In the genomic region with DNA sequence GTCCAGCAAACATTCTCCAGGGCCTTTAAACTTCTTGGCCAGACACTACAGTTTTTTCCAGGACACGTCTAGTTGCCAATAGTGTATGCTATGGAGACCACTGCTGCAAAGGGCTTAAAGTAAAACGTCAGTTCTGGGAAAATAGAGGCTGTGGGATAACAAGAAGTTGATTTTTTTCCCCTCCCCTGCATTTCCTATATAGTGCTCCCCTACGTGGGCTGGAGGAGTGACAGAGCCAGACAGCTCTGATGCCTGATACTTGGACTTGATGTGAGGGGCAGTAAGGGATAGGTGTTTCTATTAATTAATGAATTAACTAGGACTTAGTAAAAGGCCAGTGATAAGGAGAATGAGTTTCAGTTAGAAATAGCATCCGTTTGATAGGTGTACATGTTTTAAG, we compare ENCODE assay signal across 10 cellular contexts. TPM values are rescaled to one million over a fixed set of nuclear protein-coding genes. Genes with fewer than 3 reads are reported as not detected.
DNase-seq lines count a peak whose midpoint lies in the region; ATAC-seq, FAIRE-seq and TF ChIP-seq lines count a peak whose summit lies in the region.
"Had no signal": no experiment of that assay in that cellular context is flagged by ENCODE, and none has a peak within 500 bp of the region (broad histone marks: within the 10 kb centered on the region; RNA-seq: fewer than 3 reads in every experiment).

No MANE protein-coding gene starts in this region.

- no peaks in the 10 kb centered on the region for H3K9me3 Mint-ChIP-seq in progenitor cell of endocrine pancreas (ENCODE audit: low read depth)
- H3K9me3 Mint-ChIP-seq: effector memory CD8-positive, alpha-beta T cell had no signal

- no TSS peak for BruUV-seq in PC-9 (replicated peaks; lab: Mats Ljungman, UMichigan)

- peak overlapping the region; percentile 87 for H3K4me3 Mint-ChIP-seq in progenitor cell of endocrine pancreas (ENCODE audit: low read depth)

- H3K4me3 ChIP-seq in PC-9 (no peak overlapping the region), fibroblast of pulmonary artery (replicated peaks; ENCODE audit: low read depth, low read length) (peak overlapping the region; percentile 96)

- no peak for TF ChIP-seq CTCF in PC-9 (conservative IDR thresholded peaks at IDR 0.05)
- no peak for TF ChIP-seq CTCF in fibroblast of pulmonary artery (IDR thresholded peaks at IDR 0.05; ENCODE audit: low read length, missing control alignments)
- TF ChIP-seq CTCF in progenitor cell of endocrine pancreas (IDR thresholded peaks at IDR 0.05; ENCODE audit: unreplicated experiment) = no peak
- no peak for TF ChIP-seq CTCF in D721Med (IDR thresholded peaks at IDR 0.05; ENCODE audit: insufficient read depth, missing control alignments)

- H3K36me3 Mint-ChIP-seq in progenitor cell of endocrine pancreas (ENCODE audit: insufficient read depth) = peaks cover 2% of the 10 kb centered on the region

- peaks cover 12% of the 10 kb centered on the region for H3K27me3 Mint-ChIP-seq in progenitor cell of endocrine pancreas

- H4K20me1 ChIP-seq in PC-9 (ENCODE audit: insufficient read depth) = 0 out of 2 replicates have a peak, but pooled peaks cover 3% of the 10 kb centered on the region

- no peaks in the 10 kb centered on the region; the same call in 1 of the 2 replicates for H3K36me3 ChIP-seq in PC-9 (ENCODE audit: low read depth)

- H3K4me1 ChIP-seq in PC-9 (replicated peaks; ENCODE audit: insufficient read depth) = peaks cover 34% of the 10 kb centered on the region

- no peaks in the 10 kb centered on the region for H3F3A ChIP-seq in PC-9 (ENCODE audit: insufficient read depth, low read depth)

- H2AFZ ChIP-seq in PC-9 = no peak overlapping the region

- H3K4me2 ChIP-seq in PC-9 = peak overlapping the region; percentile 55

- peaks cover 45% of the 10 kb centered on the region for H3K79me2 ChIP-seq in PC-9 (ENCODE audit: low read depth)

- peaks cover 15% of the 10 kb centered on the region for H3K27me3 ChIP-seq in PC-9 (ENCODE audit: insufficient read depth, low read depth)

- intact Hi-C loops in PC-9 (cut with micrococcal nuclease; ENCODE audit: unreplicated experiment) = no loop called here

- H3K9me2 ChIP-seq in PC-9 (ENCODE audit: insufficient read depth) = no peaks in the 10 kb centered on the region

- ATAC-seq in HG02840 (IDR thresholded peaks at IDR 0.05; ENCODE audit: low FRiP score, unreplicated experiment) = no peak
- ATAC-seq: effector memory CD8-positive, alpha-beta T cell had no signal

- H3K4me1 Mint-ChIP-seq in progenitor cell of endocrine pancreas (ENCODE audit: low read depth) = peaks cover 45% of the 10 kb centered on the region

- CTCF ChIA-PET in PC-9 (lab: Charles Lee) = no interaction called here

- POLR2A ChIA-PET in PC-9 (lab: Charles Lee; ENCODE audit: unreplicated experiment) = no interaction called here

- DNase-seq in CD1c-positive myeloid dendritic cell (ENCODE audit: extremely low spot score) (peak; percentile 49), PC-9 (no peak), fibroblast of pulmonary artery (ENCODE audit: low read depth) (no peak), progenitor cell of endocrine pancreas (ENCODE audit: low spot score, unreplicated experiment) (no peak), RPMI8226 (no peak), D721Med (ENCODE audit: insufficient read length, low spot score) (no peak), RCC 7860 (ENCODE audit: low spot score) (no peak)
- DNase-seq: effector memory CD8-positive, alpha-beta T cell; mesendoderm had no signal

- FAIRE-seq in D721Med (lab: Jason Lieb, UNC) (no peak), RCC 7860 (lab: Jason Lieb, UNC) (no peak)

- H3K27ac ChIP-seq in PC-9 = no peak overlapping the region

- no peaks in the 10 kb centered on the region for H3K9me3 ChIP-seq in PC-9 (ENCODE audit: insufficient read depth, low read depth)

- peak overlapping the region; percentile 79 for H3K27ac Mint-ChIP-seq in progenitor cell of endocrine pancreas
- H3K27ac Mint-ChIP-seq: effector memory CD8-positive, alpha-beta T cell had no signal

RNA-seq across cellular contexts. Expression of a gene that starts 2.4 kb away (rescaled TPM):
- total RNA-seq in PC-9 (2021) (13.4 and 15.4 TPM in 2 replicates), progenitor cell of endocrine pancreas (65.1 and 65.7 TPM in 2 replicates)

RNA-seq across cellular contexts. Expression of a gene that starts 46.6 kb away (rescaled TPM):
- total RNA-seq in PC-9 (2021) (not detected in 2 replicates), progenitor cell of endocrine pancreas (0.18 TPM in 1 of 2 replicates, not detected in the other)

RNA-seq across cellular contexts. Expression of a gene that starts 52.8 kb away (rescaled TPM):
- total RNA-seq in PC-9 (2021) (0.50 TPM in 1 of 2 replicates, not detected in the other), progenitor cell of endocrine pancreas (12.5 and 15.5 TPM in 2 replicates)
